9 cellular contexts compared by ENCODE assay signal in the genomic region with DNA sequence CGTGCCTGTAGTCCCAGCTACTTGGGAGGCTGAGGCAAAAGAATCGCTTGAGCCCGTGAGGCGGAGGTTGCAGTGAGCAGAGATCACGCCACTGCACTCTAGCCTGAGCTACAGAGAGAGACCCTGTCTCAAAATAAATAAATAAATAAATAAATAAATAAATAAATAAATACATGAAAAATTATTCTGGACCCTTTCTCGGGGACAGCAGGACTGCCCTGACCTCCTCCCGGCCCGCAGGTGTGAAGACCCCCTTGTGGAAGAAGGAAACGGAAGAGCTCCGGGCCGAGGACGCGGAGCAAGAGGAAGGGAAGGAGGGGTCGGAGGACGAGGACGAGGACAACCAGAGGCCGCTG. TPM values are rescaled to one million over a fixed set of nuclear protein-coding genes. Genes with fewer than 3 reads are reported as not detected.
A peak's percentile ranks its signal among the peaks of the same experiment; 100 is the strongest.
DNase-seq lines count a peak whose midpoint lies in the region; ATAC-seq and TF ChIP-seq lines count a peak whose summit lies in the region.
"Had no signal": no experiment of that assay in that cellular context is flagged by ENCODE, and none has a peak within 500 bp of the region (broad histone marks: within the 10 kb centered on the region; RNA-seq: fewer than 3 reads in every experiment).

No MANE protein-coding gene starts in this region.

- in situ Hi-C loops in IMR-90 (cut with MboI; ENCODE audit: low sequenced_read_pairs), result loop anchor here (5.0 kb wide), 1 partner anchor 44 kb away; a partner anchor contains a TSS
- in situ Hi-C loops in mammary epithelial cell (cut with MboI; ENCODE audit: low sequenced_read_pairs in 2 of 2), result loop anchor here in 1 of 2 donors (5.0 kb wide), 1 partner anchor 44 kb away; a partner anchor contains a TSS

- H3K27me3 ChIP-seq in IMR-90 (ENCODE audit: control insufficient read depth, insufficient read depth, low read length) (peaks cover 26% of the 10 kb centered on the region), mammary epithelial cell (ENCODE audit: insufficient read depth, low read length) (no peaks in the 10 kb centered on the region)

- intact Hi-C loops in IMR-90 (cut with micrococcal nuclease), result loop anchor here (1.0 kb wide), 1 partner anchor 41 kb away; no protein-coding TSS in a partner anchor
- intact Hi-C loops in mammary epithelial cell (cut with micrococcal nuclease), result loop anchor here (1.0 kb wide), 2 partner anchors 41 to 46 kb away; a partner anchor contains a TSS

- no peaks in the 10 kb centered on the region for H3K9me1 ChIP-seq in IMR-90 (ENCODE audit: insufficient read depth, low read length)

- TF ChIP-seq CTCF in AG09309 (IDR thresholded peaks at IDR 0.05; ENCODE audit: control insufficient read depth, insufficient read depth, low read depth, low read length, missing control alignments) (no peak), IMR-90 (conservative IDR thresholded peaks at IDR 0.05; ENCODE audit: low read depth, low read length) (no peak), mammary epithelial cell (conservative IDR thresholded peaks at IDR 0.05 in 1 of 2, IDR thresholded peaks at IDR 0.05 in 1 of 2; ENCODE audit: extremely low read depth in 1 of 2, insufficient read depth in 1 of 2, low read depth in 1 of 2, low read length in 2 of 2) (no peak)

- dilution Hi-C loops in IMR-90 (cut with HindIII; ENCODE audit: low sequenced_read_pairs, unreplicated experiment), result no loop called here
- dilution Hi-C loops in mammary epithelial cell (cut with HindIII; ENCODE audit: low sequenced_read_pairs), result no loop called here

- H2BK20ac ChIP-seq in IMR-90 (ENCODE audit: low read depth, low read length), result no peak overlapping the region

- H2AK9ac ChIP-seq in IMR-90 (replicated peaks; ENCODE audit: low read depth, low read length, poor library complexity), result peak overlapping the region; percentile 85

- H2BK5ac ChIP-seq in IMR-90 (ENCODE audit: low read depth, low read length, poor library complexity, severe bottlenecking), result no peak overlapping the region

- H3K4me2 ChIP-seq in IMR-90 (ENCODE audit: low read depth, low read length), result peak overlapping the region; percentile 95
- peak overlapping the region; percentile 92 for H3K4me2 ChIP-seq in mammary epithelial cell (ENCODE audit: insufficient read depth, low read depth, low read length)

- H2BK120ac ChIP-seq in IMR-90 (ENCODE audit: low read depth, low read length), result no peak overlapping the region

- H4K91ac ChIP-seq in IMR-90 (ENCODE audit: insufficient read depth, low read depth, low read length), result no peak overlapping the region

- no peak overlapping the region for H3K18ac ChIP-seq in IMR-90 (ENCODE audit: low read depth, low read length)

- H3K9me3 Mint-ChIP-seq in natural killer cell treated with Interleukin-12 subunit alpha and Interleukin-12 subunit beta and Interleukin-15 and Interleukin-18, amount 100 ng/mL, for 72 hours, result no peaks in the 10 kb centered on the region

- BruUV-seq in IMR-90 (replicated peaks; lab: Mats Ljungman, UMichigan), result no TSS peak
- no TSS peak for BruUV-seq in mammary epithelial cell (replicated peaks; lab: Mats Ljungman, UMichigan)

- ATAC-seq in IMR-90 (ENCODE audit: low read depth) (no peak; the same call in 1 of the 2 replicates), GM21737 (IDR thresholded peaks at IDR 0.05; ENCODE audit: unreplicated experiment) (no peak)
- no peak for ATAC-seq in natural killer cell treated with Interleukin-12 subunit alpha and Interleukin-12 subunit beta and Interleukin-15 and Interleukin-18, amount 100 ng/mL, for 72 hours

- H3K9ac ChIP-seq in IMR-90 (ENCODE audit: low read depth, low read length) (peak overlapping the region; percentile 71; the same call in 1 of the 2 replicates), mammary epithelial cell (ENCODE audit: insufficient read depth, low read length) (no peak overlapping the region)

- DNase-seq in AG09309 (ENCODE audit: low read depth) (no peak), IMR-90 (no peak), mammary epithelial cell (no peak), NCI-H82 treated with DMSO at 0.1 percent for 48 hours (lab: John Stamatoyannopoulos, UW; ENCODE audit: unreplicated experiment) (no peak), OCI-M2 (lab: John Stamatoyannopoulos, UW; ENCODE audit: unreplicated experiment) (no peak), NCI-H1930 (lab: John Stamatoyannopoulos, UW) (no peak)
- no peak for DNase-seq in natural killer cell treated with Interleukin-12 subunit alpha and Interleukin-12 subunit beta and Interleukin-15 and Interleukin-18, amount 100 ng/mL, for 72 hours (ENCODE audit: low spot score)

- CTCF ChIA-PET in IMR-90 (lab: Yijun Ruan, JAX) (interaction anchor here (0.6 to 2.6 kb wide), 21 partner anchors 9 to 456 kb away, joined by 3 to 34 read pairs (median 6); a partner anchor contains a TSS), mammary epithelial cell (lab: Charles Lee; ENCODE audit: low non-redundant PET) (interaction anchor here (0.6 to 1.7 kb wide), 5 partner anchors 17 to 175 kb away, joined by 3 to 12 read pairs (median 4); a partner anchor contains a TSS)

- POLR2A ChIA-PET in IMR-90 (lab: Charles Lee; ENCODE audit: unreplicated experiment), result no interaction called here

- H3K56ac ChIP-seq in IMR-90 (ENCODE audit: extremely low read depth, insufficient read depth, low read length), result no peak overlapping the region

- peaks cover 6% of the 10 kb centered on the region in 2 donors for H3K4me1 Mint-ChIP-seq in natural killer cell treated with Interleukin-12 subunit alpha and Interleukin-12 subunit beta and Interleukin-15 and Interleukin-18, amount 100 ng/mL, for 72 hours (ENCODE audit: low read depth in 2 of 2)

- H3K4me3 Mint-ChIP-seq in natural killer cell treated with Interleukin-12 subunit alpha and Interleukin-12 subunit beta and Interleukin-15 and Interleukin-18, amount 100 ng/mL, for 72 hours, result peak overlapping the region; percentile 85

- no peak overlapping the region for H3K27ac Mint-ChIP-seq in natural killer cell treated with Interleukin-12 subunit alpha and Interleukin-12 subunit beta and Interleukin-15 and Interleukin-18, amount 100 ng/mL, for 72 hours

- no peaks in the 10 kb centered on the region for H3K79me1 ChIP-seq in IMR-90 (ENCODE audit: low read depth in 1 of 2, low read length in 2 of 2)

- H3K4me3 ChIP-seq in AG09309 (ENCODE audit: control insufficient read depth, low read depth, low read length), result peak overlapping the region; percentile 34
- peak overlapping the region; percentile 35; the same call in 1 of the 2 replicates for H3K4me3 ChIP-seq in IMR-90 (ENCODE audit: insufficient read depth, low read depth, low read length)
- H3K4me3 ChIP-seq in mammary epithelial cell (replicated peaks in 1 of 3; ENCODE audit: insufficient read depth in 1 of 3, low read depth in 2 of 3, low read length in 3 of 3), result peak overlapping the region in 2 of 3 experiments; percentile 31 to 44

- no peak overlapping the region for H4K8ac ChIP-seq in IMR-90 (ENCODE audit: low read depth in 2 of 2, low read length in 2 of 2)

- H3K4ac ChIP-seq in IMR-90 (ENCODE audit: low read depth, low read length), result no peak overlapping the region

- H2AK5ac ChIP-seq in IMR-90 (ENCODE audit: low read depth, low read length), result no peak overlapping the region

- H3K27ac ChIP-seq in IMR-90 (ENCODE audit: insufficient read depth, low read length), result no peak overlapping the region; the same call in 1 of the 2 replicates
- no peak overlapping the region for H3K27ac ChIP-seq in mammary epithelial cell (ENCODE audit: insufficient read depth, low read depth, low read length)

- peaks cover 3% of the 10 kb centered on the region for H3K4me1 ChIP-seq in IMR-90 (ENCODE audit: control insufficient read depth, insufficient read depth, low read length)
- H3K4me1 ChIP-seq in mammary epithelial cell (ENCODE audit: insufficient read depth, low read length), result peaks cover 10% of the 10 kb centered on the region

- H3K36me3 Mint-ChIP-seq in natural killer cell treated with Interleukin-12 subunit alpha and Interleukin-12 subunit beta and Interleukin-15 and Interleukin-18, amount 100 ng/mL, for 72 hours, result no peaks in the 10 kb centered on the region

- H2BK15ac ChIP-seq in IMR-90 (ENCODE audit: low read depth, low read length), result no peak overlapping the region

- no peak overlapping the region for H4K5ac ChIP-seq in IMR-90 (ENCODE audit: low read depth, low read length)

- H3K36me3 ChIP-seq in IMR-90 (ENCODE audit: control insufficient read depth, insufficient read depth, low read length) (no peaks in the 10 kb centered on the region), mammary epithelial cell (ENCODE audit: insufficient read depth, low read length) (no peaks in the 10 kb centered on the region)

- no peak for TF ChIP-seq RAD21 in IMR-90 (IDR thresholded peaks at IDR 0.05; ENCODE audit: low read length)

- 0% methylated on average over 3 of the region's 17 CpGs; no CpG with 5 or more reads in 1 of the 2 experiments for WGBS in IMR-90 (ENCODE audit: extremely low coverage in 2 of 2, insufficient read length in 1 of 2), 2 experiments
- 27% methylated on average over 16 of the region's 17 CpGs for WGBS in mammary epithelial cell (ENCODE audit: low coverage, missing lambda C conversion rate)

- H3K23ac ChIP-seq in IMR-90 (ENCODE audit: low read depth, low read length), result no peak overlapping the region

- no peaks in the 10 kb centered on the region for H3K79me2 ChIP-seq in mammary epithelial cell (ENCODE audit: insufficient read depth, low read length)

- no peak overlapping the region for H3K14ac ChIP-seq in IMR-90 (replicated peaks; ENCODE audit: low read depth, low read length)

- H4K20me1 ChIP-seq in IMR-90 (ENCODE audit: insufficient read depth, low read length) (peaks cover 8% of the 10 kb centered on the region; the same call in 1 of the 2 replicates), mammary epithelial cell (ENCODE audit: insufficient read depth, low read length) (no peaks in the 10 kb centered on the region)

- TF ChIP-seq POLR2A in IMR-90 (IDR thresholded peaks at IDR 0.05; ENCODE audit: low read depth, low read length), result no peak

- H3K27me3 Mint-ChIP-seq in natural killer cell treated with Interleukin-12 subunit alpha and Interleukin-12 subunit beta and Interleukin-15 and Interleukin-18, amount 100 ng/mL, for 72 hours, result no peaks in the 10 kb centered on the region

- no peaks in the 10 kb centered on the region for H3K9me3 ChIP-seq in IMR-90 (ENCODE audit: control insufficient read depth, insufficient read depth, low read length)
- no peaks in the 10 kb centered on the region for H3K9me3 ChIP-seq in mammary epithelial cell (replicated peaks; ENCODE audit: insufficient read depth, low read length)

- H2AFZ ChIP-seq in IMR-90 (replicated peaks; ENCODE audit: low read length, poor library complexity) (peak overlapping the region; percentile 93), mammary epithelial cell (ENCODE audit: low read depth, low read length) (peak overlapping the region; percentile 68)

RNA-seq across cellular contexts. Expression of a gene that starts 3.1 kb away (rescaled TPM):
- total RNA-seq in IMR-90 (2012; rRNA removed) (not detected in 2 replicates), mammary epithelial cell (not detected)
- polyA plus RNA-seq in IMR-90 (2012; rRNA removed) (not detected in 2 replicates), mammary epithelial cell (not detected)
- polyA plus RNA-seq in IMR-90 (2012; cell fraction: cytosol; rRNA removed), result not detected in 2 replicates
- not detected in 2 replicates for polyA plus RNA-seq in IMR-90 (2012; cell fraction: nucleus; rRNA removed; ENCODE audit: low replicate concordance)
- not detected for polyA minus RNA-seq in mammary epithelial cell
- not detected for total RNA-seq in natural killer cell treated with Interleukin-12 subunit alpha and Interleukin-12 subunit beta and Interleukin-15 and Interleukin-18, amount 100 ng/mL, for 72 hours
- total RNA-seq: liver had no signal
- polyA plus RNA-seq: liver had no signal

RNA-seq across cellular contexts. Expression of a gene that starts 10.7 kb away (rescaled TPM):
- total RNA-seq in IMR-90 (2012; rRNA removed), result not detected in 2 replicates
- polyA plus RNA-seq in IMR-90 (2012; rRNA removed), result 0.02 and 0.03 TPM in 2 replicates
- 0.04 TPM in 1 of 2 replicates, not detected in the other for polyA plus RNA-seq in IMR-90 (2012; cell fraction: cytosol; rRNA removed)
- 0.10 and 0.13 TPM in 2 replicates for polyA plus RNA-seq in IMR-90 (2012; cell fraction: nucleus; rRNA removed; ENCODE audit: low replicate concordance)
- under 1 TPM in 1 of 2 donors, not detected in 1; 0.24 TPM for total RNA-seq in mammary epithelial cell
- polyA plus RNA-seq in mammary epithelial cell, result 0.07 TPM
- 0.31 TPM for polyA minus RNA-seq in mammary epithelial cell
- total RNA-seq in natural killer cell treated with Interleukin-12 subunit alpha and Interleukin-12 subunit beta and Interleukin-15 and Interleukin-18, amount 100 ng/mL, for 72 hours, result not detected
- total RNA-seq: liver had no signal
- polyA plus RNA-seq: liver had no signal

RNA-seq across cellular contexts. Expression of a gene that starts 31.7 kb away (rescaled TPM):
- 0.18 TPM in 1 of 2 replicates, not detected in the other for total RNA-seq in IMR-90 (2012; rRNA removed)
- polyA plus RNA-seq in IMR-90 (2012; rRNA removed), result not detected in 2 replicates
- 0.08 TPM in 1 of 2 replicates, not detected in the other for polyA plus RNA-seq in IMR-90 (2012; cell fraction: cytosol; rRNA removed)
- polyA plus RNA-seq in IMR-90 (2012; cell fraction: nucleus; rRNA removed; ENCODE audit: low replicate concordance), result not detected in 2 replicates
- total RNA-seq in mammary epithelial cell, result 10 to 100 TPM; 64.0 to 83.9 TPM
- 51.7 TPM for polyA plus RNA-seq in mammary epithelial cell
- polyA minus RNA-seq in mammary epithelial cell, result 64.9 TPM
- total RNA-seq in natural killer cell treated with Interleukin-12 subunit alpha and Interleukin-12 subunit beta and Interleukin-15 and Interleukin-18, amount 100 ng/mL, for 72 hours, result not detected

RNA-seq across cellular contexts. Expression of a gene that starts 32.3 kb away (rescaled TPM):
- total RNA-seq in IMR-90 (2012; rRNA removed) (3.6 and 4.7 TPM in 2 replicates), mammary epithelial cell (under 1 TPM; 0.19 to 0.67 TPM)
- polyA plus RNA-seq in IMR-90 (2012; rRNA removed) (4.1 and 4.4 TPM in 2 replicates), mammary epithelial cell (0.07 TPM)
- 5.7 and 7.2 TPM in 2 replicates for polyA plus RNA-seq in IMR-90 (2012; cell fraction: cytosol; rRNA removed)
- polyA plus RNA-seq in IMR-90 (2012; cell fraction: nucleus; rRNA removed; ENCODE audit: low replicate concordance), result 5.1 and 10.2 TPM in 2 replicates
- not detected for polyA minus RNA-seq in mammary epithelial cell
- under 1 TPM in 1 of 2 donors, not detected in 1; 0.14 TPM for total RNA-seq in natural killer cell treated with Interleukin-12 subunit alpha and Interleukin-12 subunit beta and Interleukin-15 and Interleukin-18, amount 100 ng/mL, for 72 hours

RNA-seq across cellular contexts. Expression of a gene that starts 45.5 kb away (rescaled TPM):
- total RNA-seq in IMR-90 (2012; rRNA removed) (46.8 and 47.2 TPM in 2 replicates), mammary epithelial cell (100 to 1,000 TPM in 1 of 2 donors, 10 to 100 TPM in 1; 67.2 to 270 TPM)
- polyA plus RNA-seq in IMR-90 (2012; rRNA removed) (69.8 and 98.0 TPM in 2 replicates), mammary epithelial cell (26.0 TPM)
- polyA plus RNA-seq in IMR-90 (2012; cell fraction: cytosol; rRNA removed), result 24.8 and 31.2 TPM in 2 replicates
- polyA plus RNA-seq in IMR-90 (2012; cell fraction: nucleus; rRNA removed; ENCODE audit: low replicate concordance), result 16.5 and 67.6 TPM in 2 replicates
- 170 TPM for polyA minus RNA-seq in mammary epithelial cell
- 100 to 1,000 TPM; 235 to 249 TPM for total RNA-seq in natural killer cell treated with Interleukin-12 subunit alpha and Interleukin-12 subunit beta and Interleukin-15 and Interleukin-18, amount 100 ng/mL, for 72 hours

Comparison
In these comparisons a context has a peak if more than half of its experiments do, and no peak if none do; other contexts are left out.
1. RNA of a gene that starts 31.7 kb away (total RNA-seq): 64.0 to 83.9 TPM in mammary epithelial cell; 0.18 TPM in IMR-90 and not detected in natural killer cell treated with Interleukin-12 subunit alpha and Interleukin-12 subunit beta and Interleukin-15 and Interleukin-18, amount 100 ng/mL, for 72 hours; every median in the first group is over 10 times any median in the second.
2. Peak in every context shown above with its lines, with median percentiles within 50 percentile points of each other: H3K4me3 ChIP-seq.